Comparison of ENCODE assay signal across 26 cellular contexts in genomic region chr3:164612751-164613150, GRCh38.
"Had no signal": no experiment of that assay in that cellular context is flagged by ENCODE, and none has a peak within 500 bp of the region (broad histone marks: within the 10 kb centered on the region; RNA-seq: fewer than 3 reads in every experiment).

No MANE protein-coding gene starts in this region.

- H3K27me3 Mint-ChIP-seq: naive thymus-derived CD8-positive, alpha-beta T cell; stimulated activated memory B cell treated with anti-CD40 and anti-IgM and Interleukin-4, amounts not matched to agents 10 μg/mL and 1 μg/mL and 100 μg/mL, for 72 hours; stimulated activated naive CD8-positive, alpha-beta T cell treated with anti-CD3 and anti-CD28 coated beads, Interleukin-15, amount 100 ng/mL, for 72 hours had no signal

- H3K36me3 Mint-ChIP-seq: naive thymus-derived CD8-positive, alpha-beta T cell; stimulated activated memory B cell treated with anti-CD40 and anti-IgM and Interleukin-4, amounts not matched to agents 10 μg/mL and 1 μg/mL and 100 μg/mL, for 72 hours had no signal

- H3K27me3 ChIP-seq: left lung, right lobe of liver, transverse colon, upper lobe of left lung, vagina had no signal

- H3K9me3 Mint-ChIP-seq: nephron; neural crest cell; stimulated activated memory B cell treated with anti-CD40 and anti-IgM and Interleukin-4, amounts not matched to agents 10 μg/mL and 1 μg/mL and 100 μg/mL, for 72 hours; stimulated activated naive CD8-positive, alpha-beta T cell treated with anti-CD3 and anti-CD28 coated beads, Interleukin-15, amount 100 ng/mL, for 72 hours had no signal

- H3K27ac Mint-ChIP-seq: naive thymus-derived CD8-positive, alpha-beta T cell; nephron; stimulated activated memory B cell treated with anti-CD40 and anti-IgM and Interleukin-4, amounts not matched to agents 10 μg/mL and 1 μg/mL and 100 μg/mL, for 72 hours; stimulated activated naive CD8-positive, alpha-beta T cell treated with anti-CD3 and anti-CD28 coated beads, Interleukin-15, amount 100 ng/mL, for 72 hours had no signal

- ATAC-seq: left lung; lower lobe of right lung; naive thymus-derived CD8-positive, alpha-beta T cell; psoas muscle; right lobe of liver; stimulated activated memory B cell treated with anti-CD40 and anti-IgM and Interleukin-4, amounts not matched to agents 10 μg/mL and 1 μg/mL and 100 μg/mL, for 72 hours; stimulated activated naive CD8-positive, alpha-beta T cell treated with anti-CD3 and anti-CD28 coated beads, Interleukin-15, amount 100 ng/mL, for 72 hours had no signal

- H3K4me3 ChIP-seq: left lung, lower lobe of right lung, psoas muscle, right lobe of liver, smooth muscle cell, transverse colon, upper lobe of left lung, vagina had no signal

- H3K79me2 ChIP-seq: parathyroid adenoma had no signal

- H2AFZ ChIP-seq: parathyroid adenoma had no signal

- H3K4me2 ChIP-seq: smooth muscle cell had no signal

- H3K4me1 Mint-ChIP-seq: naive thymus-derived CD8-positive, alpha-beta T cell; nephron; neural crest cell; stimulated activated memory B cell treated with anti-CD40 and anti-IgM and Interleukin-4, amounts not matched to agents 10 μg/mL and 1 μg/mL and 100 μg/mL, for 72 hours; stimulated activated naive CD8-positive, alpha-beta T cell treated with anti-CD3 and anti-CD28 coated beads, Interleukin-15, amount 100 ng/mL, for 72 hours had no signal

- H3K27ac ChIP-seq: left lung, lower lobe of right lung, parathyroid adenoma, psoas muscle, right lobe of liver, transverse colon, upper lobe of left lung, vagina had no signal

- H3K4me3 Mint-ChIP-seq: naive thymus-derived CD8-positive, alpha-beta T cell; nephron; neural crest cell; stimulated activated memory B cell treated with anti-CD40 and anti-IgM and Interleukin-4, amounts not matched to agents 10 μg/mL and 1 μg/mL and 100 μg/mL, for 72 hours; stimulated activated naive CD8-positive, alpha-beta T cell treated with anti-CD3 and anti-CD28 coated beads, Interleukin-15, amount 100 ng/mL, for 72 hours had no signal

- DNase-seq: hippocampal formation; kidney glomerular epithelial cell; left cardiac atrium; left lung; lower lobe of right lung; mammary epithelial cell; mesenchymal stem cell; naive thymus-derived CD8-positive, alpha-beta T cell; nucleus accumbens; psoas muscle; right lobe of liver; stimulated activated CD4-positive, alpha-beta T cell treated with anti-CD3 and anti-CD28 coated beads, Interleukin-1b, Interleukin-23, amount 100 ng/mL, for 48 hours; stimulated activated CD4-positive, alpha-beta T cell treated with anti-CD3 and anti-CD28 coated beads, Interleukin-2, amount 100 ng/mL, for 48 hours; stimulated activated CD4-positive, alpha-beta T cell treated with anti-CD3 and anti-CD28 coated beads, Interleukin-4, amount 100 ng/mL, for 4 hours; stimulated activated CD8-positive, alpha-beta memory T cell treated with anti-CD3 and anti-CD28 coated beads, Interleukin-4, amount 100 ng/mL, for 48 hours; stimulated activated naive CD4-positive, alpha-beta T cell treated with Interleukin-2 at 50 U/mL for 16 hours; stimulated activated naive CD8-positive, alpha-beta T cell treated with anti-CD3 and anti-CD28 coated beads, Interleukin-15, amount 100 ng/mL, for 72 hours; substantia nigra; transverse colon; upper lobe of left lung had no signal

- H3K9ac ChIP-seq: parathyroid adenoma had no signal

- H3K4me1 ChIP-seq: left lung, lower lobe of right lung, parathyroid adenoma, psoas muscle, right lobe of liver, transverse colon, upper lobe of left lung, vagina had no signal

- H3K9me3 ChIP-seq: lower lobe of right lung, psoas muscle, right lobe of liver, transverse colon, upper lobe of left lung, vagina had no signal

- H3K36me3 ChIP-seq: left lung, lower lobe of right lung, right lobe of liver, transverse colon, upper lobe of left lung, vagina had no signal
